ENCODE assay signal across 14 cellular contexts in genomic region chr18:30376515-30376914, GRCh38.
A peak's percentile ranks its signal among the peaks of the same experiment; 100 is the strongest.
DNase-seq lines count a peak whose midpoint lies in the region; ATAC-seq and TF ChIP-seq lines count a peak whose summit lies in the region.
"Had no signal": no experiment of that assay in that cellular context is flagged by ENCODE, and none has a peak within 500 bp of the region (broad histone marks: within the 10 kb centered on the region; RNA-seq: fewer than 3 reads in every experiment).

No MANE protein-coding gene starts in this region.

- no peak overlapping the region for H4K91ac ChIP-seq in H9 (ENCODE audit: insufficient read length, low read depth, low read length)

- H3K79me1 ChIP-seq in H9 (ENCODE audit: insufficient read depth, low read depth, low read length, poor library complexity, severe bottlenecking) = no peaks in the 10 kb centered on the region

- H2BK12ac ChIP-seq in H9 (ENCODE audit: insufficient read length, low read depth, low read length) = no peak overlapping the region

- H3K23ac ChIP-seq in H9 (ENCODE audit: insufficient read length, low read depth, low read length) = no peak overlapping the region

- no peak overlapping the region for H4K8ac ChIP-seq in H9 (replicated peaks; ENCODE audit: insufficient read length, low read depth, low read length)

- H3K14ac ChIP-seq in H9 (ENCODE audit: insufficient read depth, low read length) = no peak overlapping the region

- no peak overlapping the region for H2BK15ac ChIP-seq in H9 (ENCODE audit: low read depth, low read length)

- H3K9me3 ChIP-seq in H9 (ENCODE audit: control insufficient read depth, low read depth, low read length) (no peaks in the 10 kb centered on the region), heart left ventricle (peaks cover 0 to 34% (median 7%) of the 10 kb centered on the region in 12 donors)
- H3K9me3 ChIP-seq: BLaER1 had no signal

- H3K27me3 Mint-ChIP-seq in H9 (ENCODE audit: low read depth) (no peaks in the 10 kb centered on the region), endothelial cell (ENCODE audit: unreplicated experiment) (peaks cover 1% of the 10 kb centered on the region)
- H3K27me3 Mint-ChIP-seq in T-helper 2 cell treated with Interferon-gamma antibody and Interleukin-4, amounts not matched to agents 5 μg/mL and 100 μg/mL, for 36 hours (ENCODE audit: low read depth) = no peaks in the 10 kb centered on the region

- H3K4me1 Mint-ChIP-seq in H9 (peaks cover 6 to 7% of the 10 kb centered on the region in 2 experiments), endothelial cell (ENCODE audit: unreplicated experiment) (peaks cover 12% of the 10 kb centered on the region)
- no peaks in the 10 kb centered on the region for H3K4me1 Mint-ChIP-seq in T-helper 2 cell treated with Interferon-gamma antibody and Interleukin-4, amounts not matched to agents 5 μg/mL and 100 μg/mL, for 36 hours (ENCODE audit: low read depth)
- H3K4me1 Mint-ChIP-seq: natural killer cell had no signal

- no peak overlapping the region for H2AK5ac ChIP-seq in H9 (ENCODE audit: insufficient read length, low read length)

- H3K27me3 ChIP-seq in H9 (ENCODE audit: insufficient read depth, low read length) (no peaks in the 10 kb centered on the region), heart left ventricle (no peaks in the 10 kb centered on the region)
- H3K27me3 ChIP-seq: BLaER1, left lung had no signal

- no peak overlapping the region for H3T11ph ChIP-seq in H9 (ENCODE audit: low read length)

- no peak overlapping the region for H2BK5ac ChIP-seq in H9 (ENCODE audit: insufficient read length, low read length)

- H3K9me3 Mint-ChIP-seq in H9 = peaks cover 9 to 15% of the 10 kb centered on the region in 2 experiments
- no peaks in the 10 kb centered on the region for H3K9me3 Mint-ChIP-seq in endothelial cell (ENCODE audit: unreplicated experiment)
- peaks cover 47% of the 10 kb centered on the region for H3K9me3 Mint-ChIP-seq in T-helper 2 cell treated with Interferon-gamma antibody and Interleukin-4, amounts not matched to agents 5 μg/mL and 100 μg/mL, for 36 hours

- peak; percentile 63 for TF ChIP-seq CTCF in C4-2B (conservative IDR thresholded peaks at IDR 0.05)
- peak; percentile 79 for TF ChIP-seq CTCF in H9 (conservative IDR thresholded peaks at IDR 0.05)
- TF ChIP-seq CTCF in endothelial cell (IDR thresholded peaks at IDR 0.05; ENCODE audit: unreplicated experiment) = peak; percentile 26
- TF ChIP-seq CTCF in heart left ventricle (IDR thresholded peaks at IDR 0.05) = no peak

- H3K4me3 Mint-ChIP-seq in H9 (no peak overlapping the region), endothelial cell (ENCODE audit: unreplicated experiment) (no peak overlapping the region)
- H3K4me3 Mint-ChIP-seq in T-helper 2 cell treated with Interferon-gamma antibody and Interleukin-4, amounts not matched to agents 5 μg/mL and 100 μg/mL, for 36 hours = no peak overlapping the region
- H3K4me3 Mint-ChIP-seq: natural killer cell had no signal

- H3K36me3 ChIP-seq in heart left ventricle = no peaks in the 10 kb centered on the region
- H3K36me3 ChIP-seq: BLaER1, left lung had no signal

- H2BK20ac ChIP-seq in H9 (ENCODE audit: low read depth, low read length, poor library complexity, severe bottlenecking) = no peak overlapping the region

- no peak overlapping the region for H4K5ac ChIP-seq in H9 (ENCODE audit: insufficient read length, low read depth, low read length)

- no peak overlapping the region; a peak in 1 of 7 replicates for H3K27ac Mint-ChIP-seq in H9
- H3K27ac Mint-ChIP-seq in endothelial cell (ENCODE audit: unreplicated experiment) = no peak overlapping the region
- no peak overlapping the region for H3K27ac Mint-ChIP-seq in T-helper 2 cell treated with Interferon-gamma antibody and Interleukin-4, amounts not matched to agents 5 μg/mL and 100 μg/mL, for 36 hours
- H3K27ac Mint-ChIP-seq: natural killer cell had no signal

- no peak overlapping the region for H3K27ac ChIP-seq in C4-2B
- no peak overlapping the region for H3K27ac ChIP-seq in H9 (ENCODE audit: insufficient read length, low read depth, low read length)
- no peak overlapping the region for H3K27ac ChIP-seq in heart left ventricle
- H3K27ac ChIP-seq: BLaER1, left lung had no signal

- H3K56ac ChIP-seq in H9 (ENCODE audit: insufficient read length, low read depth, low read length) = no peak overlapping the region

- no peaks in the 10 kb centered on the region for H3K79me2 ChIP-seq in H9 (ENCODE audit: insufficient read depth, low read length)

- no peak overlapping the region for H3K4ac ChIP-seq in H9 (ENCODE audit: low read depth, low read length)

- H4K20me1 ChIP-seq in H9 (ENCODE audit: control insufficient read depth, insufficient read depth, insufficient read length) = no peaks in the 10 kb centered on the region
- H4K20me1 ChIP-seq: BLaER1 had no signal

- H3K36me3 Mint-ChIP-seq in H9 (ENCODE audit: insufficient read depth in 1 of 3, low read depth in 3 of 3) (peaks cover 0 to 15% (median 10%) of the 10 kb centered on the region in 3 experiments; a peak in 4 of 7 replicates), endothelial cell (ENCODE audit: low read depth, unreplicated experiment) (peaks cover 1% of the 10 kb centered on the region)
- no peaks in the 10 kb centered on the region for H3K36me3 Mint-ChIP-seq in T-helper 2 cell treated with Interferon-gamma antibody and Interleukin-4, amounts not matched to agents 5 μg/mL and 100 μg/mL, for 36 hours (ENCODE audit: low read depth)

- H3K4me1 ChIP-seq in H9 (ENCODE audit: insufficient read depth, low read length) (no peaks in the 10 kb centered on the region; the same call in 1 of the 2 replicates), heart left ventricle (no peaks in the 10 kb centered on the region)
- H3K4me1 ChIP-seq: BLaER1, left lung had no signal

- intact Hi-C loops in heart left ventricle (cut with DNase I) = no loop called here

- H3K9ac ChIP-seq in H9 (ENCODE audit: extremely low read depth, insufficient read length, low read length) = no peak overlapping the region
- H3K9ac ChIP-seq: BLaER1 had no signal

- peak; percentile 56 for DNase-seq in H9
- DNase-seq in NCI-H748 treated with DMSO at 0.1 percent for 48 hours (lab: John Stamatoyannopoulos, UW) = peak; percentile 7
- no peak for DNase-seq in endothelial cell (ENCODE audit: low spot score)
- no peak for DNase-seq in COLO829 (ENCODE audit: low spot score)
- DNase-seq in Kasumi-1 (lab: John Stamatoyannopoulos, UW) = no peak
- no peak for DNase-seq in heart left ventricle
- DNase-seq in T-helper 2 cell treated with Interferon-gamma antibody and Interleukin-4, amounts not matched to agents 5 μg/mL and 100 μg/mL, for 36 hours (ENCODE audit: low spot score) = no peak
- DNase-seq: activated CD4-positive, alpha-beta T cell treated with anti-CD3 and anti-CD28 coated beads, Interleukin-2, amount 50 U/mL, for 1 hour; left lung; natural killer cell; NCI-H187; NK-92 treated with Interleukin-12 subunit alpha and Interleukin-12 subunit beta, amount 100 ng/mL, for 24 hours had no signal

- no peak for TF ChIP-seq POLR2A in heart left ventricle (IDR thresholded peaks at IDR 0.05)

- H2AFZ ChIP-seq in H9 (ENCODE audit: low read length) = no peak overlapping the region

- no peaks in the 10 kb centered on the region for H3K23me2 ChIP-seq in H9 (ENCODE audit: insufficient read length, low read depth, low read length, poor library complexity, severe bottlenecking)

- no peak overlapping the region for H3K4me3 ChIP-seq in heart left ventricle
- H3K4me3 ChIP-seq: BLaER1, left lung had no signal

- H3K18ac ChIP-seq in H9 (ENCODE audit: insufficient read length, low read depth, low read length) = no peak overlapping the region

- H2BK120ac ChIP-seq in H9 (ENCODE audit: low read depth, low read length, poor library complexity, severe bottlenecking) = no peak overlapping the region

- H3K4me2 ChIP-seq in H9 (ENCODE audit: insufficient read depth, insufficient read length, low read length) = no peak overlapping the region
- H3K4me2 ChIP-seq: BLaER1 had no signal

- no peak for ATAC-seq in heart left ventricle
- ATAC-seq: left lung, natural killer cell had no signal

- no CpG with 5 or more reads among the region's 4 CpGs for WGBS in H9 (ENCODE audit: extremely low coverage, insufficient read length, low lambda C conversion rate)
- 74 to 79% (median 74%) methylated on average over 4 of the region's 4 CpGs for WGBS in heart left ventricle, 4 donors

Comparison
In these comparisons a context has a peak if more than half of its experiments do, and no peak if none do; other contexts are left out.
1. CTCF ChIP-seq: peak in C4-2B (single experiment), H9 (single experiment) and endothelial cell (single experiment); none in heart left ventricle (0 of 12).
2. DNase-seq: peak in H9 (single experiment) and NCI-H748 treated with DMSO at 0.1 percent for 48 hours (single experiment); none in endothelial cell (single experiment), COLO829 (single experiment), Kasumi-1 (0 of 2), heart left ventricle (0 of 5) and T-helper 2 cell treated with Interferon-gamma antibody and Interleukin-4, amounts not matched to agents 5 μg/mL and 100 μg/mL, for 36 hours (single experiment).